14 cellular contexts compared by ENCODE assay signal in genomic region chr6:15274696-15275387, GRCh38. TPM values are rescaled to one million over a fixed set of nuclear protein-coding genes. Genes with fewer than 3 reads are reported as not detected.
A peak's percentile ranks its signal among the peaks of the same experiment; 100 is the strongest.
DNase-seq lines count a peak whose midpoint lies in the region; ATAC-seq, FAIRE-seq and TF ChIP-seq lines count a peak whose summit lies in the region.
"Had no signal": no experiment of that assay in that cellular context is flagged by ENCODE, and none has a peak within 500 bp of the region (broad histone marks: within the 10 kb centered on the region; RNA-seq: fewer than 3 reads in every experiment).

No MANE protein-coding gene starts in this region.

- H2AFZ ChIP-seq in astrocyte (ENCODE audit: low read depth, low read length) = no peak overlapping the region
- H2AFZ ChIP-seq in hepatocyte = no peak overlapping the region

- no peaks in the 10 kb centered on the region for H3K36me3 ChIP-seq in cardiac muscle cell
- H3K36me3 ChIP-seq in astrocyte (ENCODE audit: insufficient read depth, low read length) = no peaks in the 10 kb centered on the region
- H3K36me3 ChIP-seq in hepatocyte (replicated peaks; ENCODE audit: insufficient read depth, low read depth) = no peaks in the 10 kb centered on the region
- H3K36me3 ChIP-seq in thyroid gland = no peaks in the 10 kb centered on the region

- peaks cover 1% of the 10 kb centered on the region for H3K36me3 Mint-ChIP-seq in astrocyte (ENCODE audit: low read depth, unreplicated experiment)

- TF ChIP-seq POLR2A in thyroid gland (IDR thresholded peaks at IDR 0.05) = no peak
- TF ChIP-seq POLR2A in GM12892 (IDR thresholded peaks at IDR 0.05; ENCODE audit: low read depth, low read length) = no peak

- ATAC-seq in Right ventricle myocardium inferior = no peak
- ATAC-seq in GM19395 (IDR thresholded peaks at IDR 0.05; ENCODE audit: unreplicated experiment) = no peak

- no peak overlapping the region for H3K27ac Mint-ChIP-seq in astrocyte (ENCODE audit: unreplicated experiment)
- H3K27ac Mint-ChIP-seq: activated B cell treated with CpG ODN at 0.5 μM for 24 hours; activated T-cell treated with anti-CD3 and anti-CD28 coated beads, Interleukin-2, amount 50 U/mL, for 24 hours had no signal

- no peak overlapping the region for H3K4me3 ChIP-seq in cardiac muscle cell
- H3K4me3 ChIP-seq in astrocyte (ENCODE audit: insufficient read depth, low read depth, low read length) = no peak overlapping the region
- H3K4me3 ChIP-seq in hepatocyte = no peak overlapping the region
- no peak overlapping the region for H3K4me3 ChIP-seq in thyroid gland (replicated peaks in 1 of 3)
- H3K4me3 ChIP-seq: SK-N-MC had no signal

- H4K20me1 ChIP-seq in astrocyte (ENCODE audit: insufficient read depth, low read length) (peaks cover 90% of the 10 kb centered on the region), hepatocyte (ENCODE audit: insufficient read depth, poor library complexity, severe bottlenecking) (peaks cover 34% of the 10 kb centered on the region)

- H3K4me3 Mint-ChIP-seq in astrocyte (ENCODE audit: unreplicated experiment) = no peak overlapping the region
- H3K4me3 Mint-ChIP-seq: activated B cell treated with CpG ODN at 0.5 μM for 24 hours; activated T-cell treated with anti-CD3 and anti-CD28 coated beads, Interleukin-2, amount 50 U/mL, for 24 hours had no signal

- no peaks in the 10 kb centered on the region for H3K9me3 ChIP-seq in cardiac muscle cell (ENCODE audit: low read depth)
- no peaks in the 10 kb centered on the region for H3K9me3 ChIP-seq in astrocyte (ENCODE audit: insufficient read depth, low read depth, low read length)
- H3K9me3 ChIP-seq in hepatocyte (ENCODE audit: low read depth) = no peaks in the 10 kb centered on the region
- no peaks in the 10 kb centered on the region for H3K9me3 ChIP-seq in thyroid gland

- 100% methylated on average over 2 of the region's 2 CpGs for WGBS in hepatocyte (ENCODE audit: low lambda C conversion rate, missing lambda C conversion rate)
- 50 to 59% methylated on average over 2 of the region's 2 CpGs for WGBS in thyroid gland, 2 donors

- H3K27me3 ChIP-seq in cardiac muscle cell = no peaks in the 10 kb centered on the region
- no peaks in the 10 kb centered on the region for H3K27me3 ChIP-seq in astrocyte (ENCODE audit: insufficient read depth, low read length)
- H3K27me3 ChIP-seq in hepatocyte = no peaks in the 10 kb centered on the region
- H3K27me3 ChIP-seq in thyroid gland = no peaks in the 10 kb centered on the region

- peak; percentile 31 for TF ChIP-seq CTCF in cardiac muscle cell (IDR thresholded peaks at IDR 0.05; ENCODE audit: low read depth, low read length)
- peak; percentile 14 for TF ChIP-seq CTCF in astrocyte (IDR thresholded peaks at IDR 0.05; ENCODE audit: insufficient read depth, low read depth, low read length)
- peak; percentile 7 for TF ChIP-seq CTCF in hepatocyte (IDR thresholded peaks at IDR 0.05; ENCODE audit: poor library complexity)
- TF ChIP-seq CTCF in thyroid gland (IDR thresholded peaks at IDR 0.05) = peak in 4 of 6 experiments; percentile 6 to 38 (median 32)

- no peaks in the 10 kb centered on the region for H3K9me2 ChIP-seq in hepatocyte (replicated peaks; ENCODE audit: insufficient read depth)

- H3K27ac ChIP-seq in cardiac muscle cell (no peak overlapping the region), astrocyte (ENCODE audit: low read depth, low read length) (no peak overlapping the region), hepatocyte (no peak overlapping the region), thyroid gland (no peak overlapping the region)
- H3K27ac ChIP-seq: epithelial cell of prostate, SK-N-MC had no signal

- H3K79me2 ChIP-seq in astrocyte (ENCODE audit: insufficient read depth, low read length) = peaks cover 95% of the 10 kb centered on the region
- H3K79me2 ChIP-seq in hepatocyte = peaks cover 100% of the 10 kb centered on the region

- H3K4me1 ChIP-seq in cardiac muscle cell (ENCODE audit: low read depth) (peaks cover 8% of the 10 kb centered on the region), astrocyte (ENCODE audit: insufficient read depth, low read length) (peaks cover 2% of the 10 kb centered on the region), hepatocyte (ENCODE audit: insufficient read depth) (peaks cover 11% of the 10 kb centered on the region), thyroid gland (peaks cover 22 to 25% of the 10 kb centered on the region in 2 donors)

- H3K4me1 Mint-ChIP-seq in astrocyte (ENCODE audit: low read depth, unreplicated experiment) = peaks cover 24% of the 10 kb centered on the region

- H3K9ac ChIP-seq in astrocyte (ENCODE audit: low read length) = no peak overlapping the region

- no peak for FAIRE-seq in astrocyte (lab: Jason Lieb, UNC)
- no peak for FAIRE-seq in GM12892 (lab: Jason Lieb, UNC)

- no peak overlapping the region for H3K4me2 ChIP-seq in astrocyte (ENCODE audit: low read length)
- no peak overlapping the region for H3K4me2 ChIP-seq in hepatocyte

- intact Hi-C loops in Right ventricle myocardium inferior (cut with DNase I) (no loop called here), thyroid gland (cut with DNase I) (no loop called here)

- no peaks in the 10 kb centered on the region for H3K9me3 Mint-ChIP-seq in astrocyte (ENCODE audit: unreplicated experiment)
- H3K9me3 Mint-ChIP-seq: activated B cell treated with CpG ODN at 0.5 μM for 24 hours; activated T-cell treated with anti-CD3 and anti-CD28 coated beads, Interleukin-2, amount 50 U/mL, for 24 hours had no signal

- H3K27me3 Mint-ChIP-seq in astrocyte (ENCODE audit: low read depth, unreplicated experiment) = no peaks in the 10 kb centered on the region
- H3K27me3 Mint-ChIP-seq: activated B cell treated with CpG ODN at 0.5 μM for 24 hours; activated T-cell treated with anti-CD3 and anti-CD28 coated beads, Interleukin-2, amount 50 U/mL, for 24 hours had no signal

- peak in 1 of 2 donors; percentile 54 for DNase-seq in cardiac muscle cell (ENCODE audit: low read depth in 1 of 2, low spot score in 1 of 2)
- no peak for DNase-seq in Right ventricle myocardium inferior (ENCODE audit: missing footprints)
- DNase-seq in astrocyte (ENCODE audit: low read depth) = peak; percentile 41
- DNase-seq in hepatocyte (ENCODE audit: low spot score) = no peak
- DNase-seq in thyroid gland = peak in 1 of 2 donors; percentile 29
- DNase-seq in GM19240 (ENCODE audit: insufficient read length, low spot score) = no peak
- no peak for DNase-seq in GM12892 (ENCODE audit: insufficient read length)
- DNase-seq: activated B cell treated with CpG ODN at 0.5 μM for 24 hours; activated T-cell treated with anti-CD3 and anti-CD28 coated beads, Interleukin-2, amount 50 U/mL, for 24 hours; MV-4-11; NCI-H524 treated with DMSO at 0.1 percent for 48 hours had no signal

RNA-seq across cellular contexts. Expression of gene JARID2, which starts 29.0 kb away (rescaled TPM):
- total RNA-seq in cardiac muscle cell (14.5 and 26.4 TPM in 2 replicates), Right ventricle myocardium inferior (8.4 TPM), astrocyte (23.3 and 24.2 TPM in 2 replicates), hepatocyte (7.7 and 11.6 TPM in 2 replicates), thyroid gland (1 to 10 TPM; 6.6 to 8.1 (median 7.5) TPM)
- polyA plus RNA-seq in cardiac muscle cell (9.7 and 12.5 TPM in 2 replicates), hepatocyte (4.6 and 6.8 TPM in 2 replicates)
- 6.8 TPM for polyA plus RNA-seq in GM12892 (2012; ENCODE audit: missing spikeins)
